In genomic region chr19:2041686-2042484, GRCh38 we compare ENCODE assay signal across 1 cellular context.
TF ChIP-seq lines count a peak whose summit lies in the region.

No MANE protein-coding gene starts in this region.

TF ChIP-seq in Ishikawa, 13 proteins besides CTCF, POLR2A, EP300 and RAD21:
- TF ChIP-seq, protein P1, sequence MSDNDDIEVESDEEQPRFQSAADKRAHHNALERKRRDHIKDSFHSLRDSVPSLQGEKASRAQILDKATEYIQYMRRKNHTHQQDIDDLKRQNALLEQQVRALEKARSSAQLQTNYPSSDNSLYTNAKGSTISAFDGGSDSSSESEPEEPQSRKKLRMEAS (IDR thresholded peaks at IDR 0.05) = peak; percentile 21; the same call in 1 of the 2 replicates
- TF ChIP-seq NFIC (IDR thresholded peaks at IDR 0.05) (no peak), CEBPB (IDR thresholded peaks at IDR 0.05) (peak; percentile 96), REST (IDR thresholded peaks at IDR 0.05; ENCODE audit: low read depth) (no peak), TEAD4 (IDR thresholded peaks at IDR 0.05) (0 out of 2 replicates have a peak, but pooled peaks have one; percentile 3), ZBTB7A (IDR thresholded peaks at IDR 0.05; ENCODE audit: low read depth) (no peak), TCF12 (IDR thresholded peaks at IDR 0.05; ENCODE audit: low read depth) (peak; percentile 51), YY1 (IDR thresholded peaks at IDR 0.05; ENCODE audit: low read depth) (no peak; the same call in 1 of the 2 replicates), CREB1 (IDR thresholded peaks at IDR 0.05; ENCODE audit: low read depth) (0 out of 2 replicates have a peak, but pooled peaks have one; percentile 16), FOXM1 (IDR thresholded peaks at IDR 0.05; ENCODE audit: borderline replicate concordance, low read depth) (no peak), TAF1 (IDR thresholded peaks at IDR 0.05; ENCODE audit: low read depth) (0 out of 2 replicates have a peak, but pooled peaks have one; percentile 13), USF1 (IDR thresholded peaks at IDR 0.05) (no peak; the same call in 1 of the 2 replicates)
TF ChIP-seq in Ishikawa: peak in this region for 6.
